1 cellular context compared by ENCODE assay signal in the genomic region with DNA sequence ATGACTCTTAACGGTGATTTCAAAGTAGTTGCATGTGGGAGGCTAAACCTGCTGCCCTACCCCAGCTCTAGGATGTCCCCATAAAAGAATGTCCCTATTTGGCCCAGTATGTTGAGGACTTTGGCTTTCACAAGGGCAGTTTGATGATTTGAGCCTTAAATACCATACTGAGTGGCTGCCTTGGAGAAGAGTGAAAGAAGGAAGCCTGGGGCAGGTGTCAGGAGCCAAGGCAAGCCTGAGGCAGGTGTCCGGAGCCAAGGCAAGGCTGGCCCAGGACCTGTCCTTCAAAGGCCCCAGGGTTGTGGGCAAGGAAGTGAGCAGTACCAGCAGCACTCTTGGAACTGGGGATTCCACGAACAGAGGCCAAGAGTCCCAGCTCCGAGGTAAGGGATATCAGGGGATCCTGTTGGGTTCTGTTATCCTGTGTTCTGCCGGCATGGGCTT.
TF ChIP-seq lines count a peak whose summit lies in the region.

No MANE protein-coding gene starts in this region.

TF ChIP-seq in HepG2, 621 proteins besides CTCF, POLR2A, EP300 and RAD21 (continued from another document):
- TF ChIP-seq, protein P1, sequence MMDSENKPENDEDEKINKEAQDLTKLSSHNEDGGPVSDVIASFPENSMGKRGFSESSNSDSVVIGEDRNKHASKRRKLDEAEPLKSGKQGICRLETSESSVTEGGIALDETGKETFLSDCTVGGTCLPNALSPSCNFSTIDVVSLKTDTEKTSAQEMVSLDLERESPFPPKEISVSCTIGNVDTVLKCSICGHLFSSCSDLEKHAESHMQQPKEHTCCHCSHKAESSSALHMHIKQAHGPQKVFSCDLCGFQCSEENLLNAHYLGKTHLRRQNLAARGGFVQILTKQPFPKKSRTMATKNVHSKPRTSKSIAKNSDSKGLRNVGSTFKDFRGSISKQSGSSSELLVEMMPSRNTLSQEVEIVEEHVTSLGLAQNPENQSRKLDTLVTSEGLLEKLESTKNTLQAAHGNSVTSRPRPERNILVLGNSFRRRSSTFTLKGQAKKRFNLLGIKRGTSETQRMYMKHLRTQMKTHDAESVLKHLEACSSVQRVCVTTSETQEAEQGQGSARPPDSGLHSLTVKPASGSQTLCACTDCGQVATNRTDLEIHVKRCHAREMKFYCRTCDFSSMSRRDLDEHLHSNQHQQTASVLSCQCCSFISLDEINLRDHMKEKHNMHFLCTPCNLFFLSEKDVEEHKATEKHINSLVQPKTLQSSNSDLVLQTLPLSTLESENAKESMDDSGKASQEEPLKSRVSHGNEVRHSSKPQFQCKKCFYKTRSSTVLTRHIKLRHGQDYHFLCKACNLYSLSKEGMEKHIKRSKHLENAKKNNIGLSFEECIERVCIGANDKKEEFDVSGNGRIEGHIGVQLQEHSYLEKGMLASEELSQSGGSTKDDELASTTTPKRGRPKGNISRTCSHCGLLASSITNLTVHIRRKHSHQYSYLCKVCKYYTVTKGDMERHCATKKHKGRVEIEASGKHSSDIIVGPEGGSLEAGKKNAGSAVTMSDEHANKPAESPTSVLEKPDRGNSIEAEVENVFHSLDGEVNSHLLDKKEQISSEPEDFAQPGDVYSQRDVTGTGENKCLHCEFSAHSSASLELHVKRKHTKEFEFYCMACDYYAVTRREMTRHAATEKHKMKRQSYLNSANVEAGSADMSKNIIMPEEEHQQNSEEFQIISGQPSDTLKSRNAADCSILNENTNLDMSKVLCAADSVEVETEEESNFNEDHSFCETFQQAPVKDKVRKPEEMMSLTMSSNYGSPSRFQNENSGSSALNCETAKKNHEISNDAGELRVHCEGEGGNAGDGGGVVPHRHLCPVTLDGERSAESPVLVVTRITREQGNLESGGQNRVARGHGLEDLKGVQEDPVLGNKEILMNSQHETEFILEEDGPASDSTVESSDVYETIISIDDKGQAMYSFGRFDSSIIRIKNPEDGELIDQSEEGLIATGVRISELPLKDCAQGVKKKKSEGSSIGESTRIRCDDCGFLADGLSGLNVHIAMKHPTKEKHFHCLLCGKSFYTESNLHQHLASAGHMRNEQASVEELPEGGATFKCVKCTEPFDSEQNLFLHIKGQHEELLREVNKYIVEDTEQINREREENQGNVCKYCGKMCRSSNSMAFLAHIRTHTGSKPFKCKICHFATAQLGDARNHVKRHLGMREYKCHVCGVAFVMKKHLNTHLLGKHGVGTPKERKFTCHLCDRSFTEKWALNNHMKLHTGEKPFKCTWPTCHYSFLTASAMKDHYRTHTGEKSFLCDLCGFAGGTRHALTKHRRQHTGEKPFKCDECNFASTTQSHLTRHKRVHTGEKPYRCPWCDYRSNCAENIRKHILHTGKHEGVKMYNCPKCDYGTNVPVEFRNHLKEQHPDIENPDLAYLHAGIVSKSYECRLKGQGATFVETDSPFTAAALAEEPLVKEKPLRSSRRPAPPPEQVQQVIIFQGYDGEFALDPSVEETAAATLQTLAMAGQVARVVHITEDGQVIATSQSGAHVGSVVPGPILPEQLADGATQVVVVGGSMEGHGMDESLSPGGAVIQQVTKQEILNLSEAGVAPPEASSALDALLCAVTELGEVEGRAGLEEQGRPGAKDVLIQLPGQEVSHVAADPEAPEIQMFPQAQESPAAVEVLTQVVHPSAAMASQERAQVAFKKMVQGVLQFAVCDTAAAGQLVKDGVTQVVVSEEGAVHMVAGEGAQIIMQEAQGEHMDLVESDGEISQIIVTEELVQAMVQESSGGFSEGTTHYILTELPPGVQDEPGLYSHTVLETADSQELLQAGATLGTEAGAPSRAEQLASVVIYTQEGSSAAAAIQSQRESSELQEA (CRISPR knock-in tag; IDR thresholded peaks at IDR 0.05; ENCODE audit: not compliant biosample characterization), result peak; percentile 41
- no peak for TF ChIP-seq MIER3 (CRISPR knock-in tag; IDR thresholded peaks at IDR 0.05; ENCODE audit: borderline replicate concordance)
- TF ChIP-seq, protein P2, sequence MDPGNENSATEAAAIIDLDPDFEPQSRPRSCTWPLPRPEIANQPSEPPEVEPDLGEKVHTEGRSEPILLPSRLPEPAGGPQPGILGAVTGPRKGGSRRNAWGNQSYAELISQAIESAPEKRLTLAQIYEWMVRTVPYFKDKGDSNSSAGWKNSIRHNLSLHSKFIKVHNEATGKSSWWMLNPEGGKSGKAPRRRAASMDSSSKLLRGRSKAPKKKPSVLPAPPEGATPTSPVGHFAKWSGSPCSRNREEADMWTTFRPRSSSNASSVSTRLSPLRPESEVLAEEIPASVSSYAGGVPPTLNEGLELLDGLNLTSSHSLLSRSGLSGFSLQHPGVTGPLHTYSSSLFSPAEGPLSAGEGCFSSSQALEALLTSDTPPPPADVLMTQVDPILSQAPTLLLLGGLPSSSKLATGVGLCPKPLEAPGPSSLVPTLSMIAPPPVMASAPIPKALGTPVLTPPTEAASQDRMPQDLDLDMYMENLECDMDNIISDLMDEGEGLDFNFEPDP (CRISPR knock-in tag; conservative IDR thresholded peaks at IDR 0.05), result 0 out of 2 replicates have a peak, but pooled peaks have one; percentile 90
